In genomic region chr13:28530729-28531194, GRCh38 we compare ENCODE assay signal across 10 cellular contexts. TPM values are rescaled to one million over a fixed set of nuclear protein-coding genes. Genes with fewer than 3 reads are reported as not detected.
DNase-seq lines count a peak whose midpoint lies in the region; ATAC-seq and TF ChIP-seq lines count a peak whose summit lies in the region.
"Had no signal": no experiment of that assay in that cellular context is flagged by ENCODE, and none has a peak within 500 bp of the region (broad histone marks: within the 10 kb centered on the region; RNA-seq: fewer than 3 reads in every experiment).

No MANE protein-coding gene starts in this region.

- H3K4me3 Mint-ChIP-seq in neural progenitor cell, result no peak overlapping the region

- H2AFZ ChIP-seq in neural progenitor cell (replicated peaks) (peak overlapping the region; percentile 80), MM.1S (ENCODE audit: low read length) (no peak overlapping the region)

- peaks cover 34% of the 10 kb centered on the region for H3F3A ChIP-seq in neural progenitor cell (ENCODE audit: low read depth)
- H3F3A ChIP-seq in MM.1S (ENCODE audit: insufficient read depth, low read length), result no peaks in the 10 kb centered on the region

- H3K36me3 ChIP-seq in BLaER1 (peaks cover 6% of the 10 kb centered on the region; the same call in 1 of the 2 replicates), colonic mucosa (no peaks in the 10 kb centered on the region), neural progenitor cell (no peaks in the 10 kb centered on the region), MM.1S (replicated peaks; ENCODE audit: insufficient read depth, low read length) (no peaks in the 10 kb centered on the region), aorta (ENCODE audit: control insufficient read depth in 1 of 2, insufficient read depth in 2 of 2, low read length in 1 of 2) (no peaks in the 10 kb centered on the region)
- H3K36me3 ChIP-seq: Peyer's patch had no signal

- intact Hi-C loops in colonic mucosa (cut with DNase I), result no loop called here
- intact Hi-C loops in aorta (cut with DNase I), result no loop called here

- H3K9me2 ChIP-seq in MM.1S (replicated peaks; ENCODE audit: insufficient read depth, low read length), result no peaks in the 10 kb centered on the region

- no peaks in the 10 kb centered on the region for H3K4me1 Mint-ChIP-seq in neural progenitor cell

- peak overlapping the region; percentile 69 for H3K4me3 ChIP-seq in BLaER1
- peak overlapping the region; percentile 22 for H3K4me3 ChIP-seq in colonic mucosa
- peak overlapping the region; percentile 66 for H3K4me3 ChIP-seq in neural progenitor cell
- H3K4me3 ChIP-seq in MM.1S (ENCODE audit: low read length), result no peak overlapping the region
- H3K4me3 ChIP-seq in aorta (ENCODE audit: low read length in 2 of 2), result no peak overlapping the region

- H3K27ac ChIP-seq in BLaER1 (no peak overlapping the region), colonic mucosa (no peak overlapping the region), neural progenitor cell (no peak overlapping the region), MM.1S (ENCODE audit: low read length) (no peak overlapping the region), aorta (ENCODE audit: low read depth in 1 of 2, low read length in 2 of 2) (no peak overlapping the region)

- H3K4me1 ChIP-seq in BLaER1, result peaks cover 64% of the 10 kb centered on the region
- H3K4me1 ChIP-seq in colonic mucosa, result no peaks in the 10 kb centered on the region
- no peaks in the 10 kb centered on the region for H3K4me1 ChIP-seq in neural progenitor cell
- H3K4me1 ChIP-seq in MM.1S (ENCODE audit: low read length), result no peaks in the 10 kb centered on the region
- no peaks in the 10 kb centered on the region for H3K4me1 ChIP-seq in aorta (ENCODE audit: control insufficient read depth in 1 of 2, insufficient read depth in 2 of 2, low read length in 2 of 2)

- H3K27me3 ChIP-seq in BLaER1 (peaks cover 54% of the 10 kb centered on the region), colonic mucosa (peaks cover 9% of the 10 kb centered on the region), neural progenitor cell (peaks cover 68% of the 10 kb centered on the region), MM.1S (replicated peaks; ENCODE audit: insufficient read depth, low read length) (no peaks in the 10 kb centered on the region), aorta (ENCODE audit: control insufficient read depth in 1 of 2, insufficient read depth in 2 of 2, low read length in 1 of 2) (no peaks in the 10 kb centered on the region)

- H3K9me3 ChIP-seq in BLaER1 (peaks cover 31% of the 10 kb centered on the region), colonic mucosa (no peaks in the 10 kb centered on the region), neural progenitor cell (ENCODE audit: low read depth) (no peaks in the 10 kb centered on the region), MM.1S (replicated peaks; ENCODE audit: insufficient read depth, low read length) (no peaks in the 10 kb centered on the region), aorta (ENCODE audit: control insufficient read depth, low read length) (no peaks in the 10 kb centered on the region)

- peaks cover 8% of the 10 kb centered on the region for H3K9me3 Mint-ChIP-seq in neural progenitor cell

- 14 to 15% methylated on average over 11 of the region's 11 CpGs for WGBS in aorta, 2 donors

- TF ChIP-seq CTCF in colonic mucosa (IDR thresholded peaks at IDR 0.05), result no peak
- TF ChIP-seq CTCF in neural progenitor cell (IDR thresholded peaks at IDR 0.05), result no peak
- TF ChIP-seq CTCF in MM.1S (IDR thresholded peaks at IDR 0.05; ENCODE audit: low read length), result no peak

- ATAC-seq in GM21423 (IDR thresholded peaks at IDR 0.05; ENCODE audit: unreplicated experiment) (no peak), aorta (ENCODE audit: low FRiP score) (no peak)

- peak; percentile 13 for DNase-seq in HT-29 (ENCODE audit: low spot score)
- no peak for DNase-seq in colonic mucosa
- no peak for DNase-seq in neural progenitor cell (ENCODE audit: low spot score)
- no peak for DNase-seq in activated naive CD4-positive, alpha-beta T cell (lab: John Stamatoyannopoulos, UW)
- no peak for DNase-seq in MM.1S
- DNase-seq in aorta, result no peak
- DNase-seq: activated gamma-delta T cell had no signal

- H3K36me3 Mint-ChIP-seq in neural progenitor cell, result peaks cover 3% of the 10 kb centered on the region

- H3K27me3 Mint-ChIP-seq in neural progenitor cell (ENCODE audit: insufficient read depth, low read depth), result peaks cover 18% of the 10 kb centered on the region

- H3K4me2 ChIP-seq in BLaER1 (peak overlapping the region; percentile 86), neural progenitor cell (peak overlapping the region; percentile 72), MM.1S (ENCODE audit: low read depth, low read length) (no peak overlapping the region)

- H3K27ac Mint-ChIP-seq in neural progenitor cell, result no peak overlapping the region

- H4K20me1 ChIP-seq in BLaER1, result no peaks in the 10 kb centered on the region
- H4K20me1 ChIP-seq in neural progenitor cell (ENCODE audit: low read depth), result no peaks in the 10 kb centered on the region
- H4K20me1 ChIP-seq in MM.1S (ENCODE audit: insufficient read depth, low read length), result no peaks in the 10 kb centered on the region

- H3K79me2 ChIP-seq in neural progenitor cell (ENCODE audit: low read depth), result no peaks in the 10 kb centered on the region
- H3K79me2 ChIP-seq in MM.1S (ENCODE audit: low read length), result no peaks in the 10 kb centered on the region

- H3K9ac ChIP-seq in BLaER1, result 0 out of 2 replicates have a peak overlapping the region, but pooled peaks have one; percentile 39
- H3K9ac ChIP-seq in colonic mucosa (ENCODE audit: low read depth in 2 of 2, low read length in 2 of 2), result no peak overlapping the region
- H3K9ac ChIP-seq in neural progenitor cell, result no peak overlapping the region
- H3K9ac ChIP-seq in MM.1S (ENCODE audit: low read length), result no peak overlapping the region

RNA-seq across cellular contexts. Expression of gene FLT1, which starts 35.8 kb away (rescaled TPM):
- not detected in 2 replicates for total RNA-seq in HT-29 (2014; rRNA removed; shearing (Covaris generic))
- 10 to 100 TPM in 1 of 2 donors, 1 to 10 TPM in 1; 4.7 to 16.6 TPM for total RNA-seq in colonic mucosa
- total RNA-seq in neural progenitor cell (ENCODE audit: low replicate concordance), result 0.37 and 0.47 TPM in 2 replicates
- total RNA-seq in aorta, result 10 to 100 TPM; 32.8 to 62.8 TPM
- polyA plus RNA-seq in aorta, result under 1 TPM; 0.38 to 0.69 TPM

Comparison
In these comparisons a context has a peak if more than half of its experiments do, and no peak if none do; other contexts are left out.
1. H3K4me3 ChIP-seq: peak in BLaER1 (single experiment), colonic mucosa (single experiment) and neural progenitor cell (single experiment); none in MM.1S (single experiment) and aorta (0 of 2).